Comparison of ENCODE assay signal across 24 cellular contexts in the genomic region with DNA sequence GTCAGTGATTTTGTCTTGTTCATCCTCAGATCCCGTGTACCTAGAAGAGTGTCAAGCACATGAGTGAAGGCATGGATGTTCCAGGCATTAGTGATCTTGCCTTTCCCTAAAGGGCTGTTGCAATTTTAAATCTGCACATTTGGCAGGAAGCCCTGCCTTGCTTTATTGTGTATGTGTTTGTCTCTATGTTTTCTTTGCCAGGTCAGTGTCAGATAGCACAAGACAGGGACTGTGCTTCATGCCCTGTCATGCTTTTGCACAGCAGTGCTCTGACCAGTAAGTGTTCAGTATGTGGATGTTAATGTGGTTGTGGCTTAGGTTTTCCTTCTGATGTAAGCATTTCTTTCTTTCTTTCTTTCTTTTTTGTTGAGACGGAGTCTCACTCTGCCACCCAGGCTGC.
DNase-seq lines count a peak whose midpoint lies in the region; ATAC-seq and TF ChIP-seq lines count a peak whose summit lies in the region.
"Had no signal": no experiment of that assay in that cellular context is flagged by ENCODE, and none has a peak within 500 bp of the region (broad histone marks: within the 10 kb centered on the region; RNA-seq: fewer than 3 reads in every experiment).

No MANE protein-coding gene starts in this region.

- peak overlapping the region; percentile 18; the same call in 1 of the 2 replicates for H3K27ac ChIP-seq in DND-41 (ENCODE audit: low read length)
- no peak overlapping the region for H3K27ac ChIP-seq in RWPE1
- H3K27ac ChIP-seq: BLaER1, KMS-11, SJSA1 had no signal

- no peaks in the 10 kb centered on the region for H3K36me3 ChIP-seq in DND-41 (ENCODE audit: insufficient read depth, low read length)
- H3K36me3 ChIP-seq: BLaER1, HAP-1, SJSA1 had no signal

- H2AFZ ChIP-seq in DND-41 (ENCODE audit: low read depth, low read length), result no peak overlapping the region
- H2AFZ ChIP-seq: GM23338 had no signal

- peaks cover 32% of the 10 kb centered on the region for H3K4me1 ChIP-seq in DND-41 (ENCODE audit: insufficient read depth, low read length)
- H3K4me1 ChIP-seq: BLaER1, Caco-2, HAP-1, SJSA1 had no signal

- H3K4me3 ChIP-seq in DND-41 (ENCODE audit: low read depth in 1 of 2, low read length in 2 of 2) (no peak overlapping the region), retinal pigment epithelial cell (ENCODE audit: low read length) (no peak overlapping the region)
- H3K4me3 ChIP-seq: BLaER1, GM23338, HAP-1, SJSA1 had no signal

- TF ChIP-seq CTCF in DND-41 (IDR thresholded peaks at IDR 0.05; ENCODE audit: borderline replicate concordance, extremely low read depth, low read length, poor library complexity, severe bottlenecking), result no peak
- TF ChIP-seq CTCF in retinal pigment epithelial cell (conservative IDR thresholded peaks at IDR 0.05; ENCODE audit: low read depth, low read length), result no peak
- no peak for TF ChIP-seq CTCF in RWPE1 (conservative IDR thresholded peaks at IDR 0.05; ENCODE audit: low read depth)

- DNase-seq in Right ventricle myocardium inferior (ENCODE audit: missing footprints), result no peak
- DNase-seq in cardiac septum (ENCODE audit: low spot score), result no peak
- DNase-seq in DND-41, result no peak
- DNase-seq in NCI-H2029 treated with DMSO at 0.1 percent for 48 hours (lab: John Stamatoyannopoulos, UW), result peak; percentile 46
- DNase-seq in retinal pigment epithelial cell (ENCODE audit: low read depth), result peak; percentile 9
- no peak for DNase-seq in RWPE1 (ENCODE audit: low spot score)
- DNase-seq: Caco-2; CD4-positive, alpha-beta T cell; DMS 273 treated with DMSO at 0.1 percent for 48 hours; GDM1; MV-4-11; NCI-H1417; NCI-H187 treated with DMSO at 0.1 percent for 48 hours; NCI-H2227 treated with DMSO at 0.1 percent for 48 hours; NCI-H526; NK-92 treated with Interleukin-12 subunit alpha and Interleukin-12 subunit beta, amount 100 ng/mL, for 24 hours; T-helper 1 cell had no signal

- H3K4me2 ChIP-seq in DND-41 (ENCODE audit: insufficient read depth, low read length), result no peak overlapping the region
- H3K4me2 ChIP-seq: BLaER1, GM23338, KMS-11 had no signal

- intact Hi-C loops in Right ventricle myocardium inferior (cut with DNase I), result no loop called here
- intact Hi-C loops in cardiac septum (cut with DNase I), result no loop called here

- H4K20me1 ChIP-seq in DND-41 (ENCODE audit: insufficient read depth, low read length), result no peaks in the 10 kb centered on the region
- H4K20me1 ChIP-seq: BLaER1 had no signal

- no peaks in the 10 kb centered on the region for H3K27me3 ChIP-seq in DND-41 (ENCODE audit: insufficient read depth, low read length, poor library complexity)
- H3K27me3 ChIP-seq: BLaER1, SJSA1 had no signal

- no peaks in the 10 kb centered on the region for H3K79me2 ChIP-seq in DND-41 (ENCODE audit: insufficient read depth, low read length)

- POLR2A ChIA-PET in RWPE1 (lab: Yijun Ruan, JAX; ENCODE audit: low non-redundant PET), result no interaction called here

- CTCF ChIA-PET in RWPE1 (lab: Yijun Ruan, JAX), result no interaction called here

- H3K9ac ChIP-seq in DND-41 (ENCODE audit: low read depth, low read length), result no peak overlapping the region
- H3K9ac ChIP-seq: BLaER1, KMS-11 had no signal

- peak; percentile 28 for ATAC-seq in Right ventricle myocardium inferior
- peak; percentile 42 for ATAC-seq in DND-41 (ENCODE audit: insufficient read depth, low read depth)
- no peak for ATAC-seq in GM18498 (IDR thresholded peaks at IDR 0.05; ENCODE audit: unreplicated experiment)
- ATAC-seq: GM23338, Panc1 had no signal

- H3K9me3 ChIP-seq in DND-41 (ENCODE audit: insufficient read depth, low read length, severe bottlenecking), result no peaks in the 10 kb centered on the region
- H3K9me3 ChIP-seq: HAP-1, SJSA1 had no signal

Comparison
In these comparisons a context has a peak if more than half of its experiments do, and no peak if none do; other contexts are left out.
1. DNase-seq: peak in NCI-H2029 treated with DMSO at 0.1 percent for 48 hours (single experiment) and retinal pigment epithelial cell (single experiment); none in Right ventricle myocardium inferior (single experiment), cardiac septum (single experiment), DND-41 (single experiment) and RWPE1 (single experiment).